Comparison of ENCODE assay signal across 8 cellular contexts in genomic region chr5:15003511-15003920, GRCh38.
A peak's percentile ranks its signal among the peaks of the same experiment; 100 is the strongest.
DNase-seq lines count a peak whose midpoint lies in the region; ATAC-seq and TF ChIP-seq lines count a peak whose summit lies in the region.

No MANE protein-coding gene starts in this region.

- H3K27me3 Mint-ChIP-seq in T-cell: peaks cover 0 to 5% of the 10 kb centered on the region in 2 donors

- H3K27ac Mint-ChIP-seq in T-cell: no peak overlapping the region

- H3K4me3 Mint-ChIP-seq in T-cell: no peak overlapping the region

- peaks cover 0 to 4% (median 0%) of the 10 kb centered on the region in 3 donors for H3K4me1 Mint-ChIP-seq in T-cell

- no peak overlapping the region for H3K4me3 ChIP-seq in ascending aorta
- no peak overlapping the region for H3K4me3 ChIP-seq in right cardiac atrium (ENCODE audit: low read length)
- H3K4me3 ChIP-seq in gastrocnemius medialis: no peak overlapping the region

- WGBS in right cardiac atrium: 46% methylated on average over 4 of the region's 4 CpGs

- H3K9me3 ChIP-seq in ascending aorta (no peaks in the 10 kb centered on the region), right cardiac atrium (ENCODE audit: control insufficient read depth, low read length) (no peaks in the 10 kb centered on the region), gastrocnemius medialis (no peaks in the 10 kb centered on the region)

- TF ChIP-seq CTCF in ascending aorta (IDR thresholded peaks at IDR 0.05) (peak; percentile 59 to 75 (median 62)), gastrocnemius medialis (IDR thresholded peaks at IDR 0.05 in 4 of 5, conservative IDR thresholded peaks at IDR 0.05 in 1 of 5) (peak; percentile 72 to 83 (median 75))

- H3K36me3 Mint-ChIP-seq in T-cell: peaks cover under 1% of the 10 kb centered on the region

- H3K36me3 ChIP-seq in ascending aorta: no peaks in the 10 kb centered on the region
- H3K36me3 ChIP-seq in gastrocnemius medialis: no peaks in the 10 kb centered on the region

- intact Hi-C loops in ascending aorta (cut with DNase I) (loop anchor here (1.0 to 10.0 kb wide), 4 partner anchors 131 to 989 kb away; no protein-coding TSS in a partner anchor), right cardiac atrium (cut with DNase I) (loop anchor here in 3 of 4 donors (2.0 to 10.0 kb wide), 4 partner anchors 49 to 277 kb away; no protein-coding TSS in a partner anchor), gastrocnemius medialis (cut with DNase I; ENCODE audit: low total_unique reads) (loop anchor here (1.0 to 2.0 kb wide), 3 partner anchors 131 to 317 kb away; no protein-coding TSS in a partner anchor)

- H3K27me3 ChIP-seq in ascending aorta (no peaks in the 10 kb centered on the region), right cardiac atrium (ENCODE audit: control insufficient read depth, insufficient read depth) (no peaks in the 10 kb centered on the region), gastrocnemius medialis (no peaks in the 10 kb centered on the region)

- H3K27ac ChIP-seq in ascending aorta (no peak overlapping the region), right cardiac atrium (ENCODE audit: low read length) (no peak overlapping the region), gastrocnemius medialis (no peak overlapping the region)

- POLR2A ChIA-PET in T-cell (lab: Charles Lee): interaction anchor here (0.5 to 2.1 kb wide), 3 partner anchors 11 to 428 kb away, joined by 3 to 9 read pairs (median 7); no protein-coding TSS in a partner anchor

- peaks cover 7 to 14% of the 10 kb centered on the region in 2 donors for H3K4me1 ChIP-seq in ascending aorta
- no peaks in the 10 kb centered on the region for H3K4me1 ChIP-seq in right cardiac atrium (ENCODE audit: control insufficient read depth, insufficient read depth, low read length)
- H3K4me1 ChIP-seq in gastrocnemius medialis: peaks cover 0 to 12% of the 10 kb centered on the region in 2 donors

- ATAC-seq in GM18511 (IDR thresholded peaks at IDR 0.05; ENCODE audit: unreplicated experiment) (peak; percentile 97), HG02943 (IDR thresholded peaks at IDR 0.05; ENCODE audit: low read depth, unreplicated experiment) (peak; percentile 86), T-cell (replicated peaks in 1 of 4) (peak; percentile 92 to 96 (median 94)), right cardiac atrium (peak; percentile 87 to 89), gastrocnemius medialis (peak; percentile 92 to 93)

- peaks cover 0 to 3% (median 0%) of the 10 kb centered on the region in 3 donors for H3K9me3 Mint-ChIP-seq in T-cell

- CTCF ChIA-PET in T-cell (lab: Charles Lee): interaction anchor here (0.5 to 2.6 kb wide), 44 partner anchors 11 to 421 kb away, joined by 3 to 26 read pairs (median 5); no protein-coding TSS in a partner anchor

- in situ Hi-C loops in gastrocnemius medialis (cut with MboI; ENCODE audit: low sequenced_read_pairs in 4 of 4): loop anchor here (5.0 to 25.0 kb wide), 6 partner anchors 129 to 641 kb away; partner anchors contain the start of gene ANKH (in 2 of the 4)

- no peak for TF ChIP-seq POLR2A in gastrocnemius medialis (IDR thresholded peaks at IDR 0.05)

- DNase-seq in A172 (ENCODE audit: low spot score) (peak; percentile 80), NCI-H1694 (lab: John Stamatoyannopoulos, UW) (peak; percentile 91), T-cell (peak in 33 of 34 experiments; percentile 13 to 63 (median 46)), ascending aorta (ENCODE audit: low spot score in 2 of 2) (peak in 1 of 2 donors; percentile 81), right cardiac atrium (peak; percentile 47 to 72 (median 67)), gastrocnemius medialis (peak; percentile 38 to 58)
